Comparison of ENCODE assay signal across 1 cellular context in genomic region chr11:62548545-62549335, GRCh38.
A peak's percentile ranks its signal among the peaks of the same experiment; 100 is the strongest.
TF ChIP-seq lines count a peak whose summit lies in the region.

No MANE protein-coding gene starts in this region.

TF ChIP-seq in HepG2, 621 proteins besides CTCF, POLR2A, EP300 and RAD21 (continued from another document and continues in another):
- TF ChIP-seq ZNF276 (CRISPR knock-in tag; IDR thresholded peaks at IDR 0.05; ENCODE audit: low read depth) = 0 out of 2 replicates have a peak, but pooled peaks have one; percentile 44
- TF ChIP-seq E2F2 (CRISPR knock-in tag; IDR thresholded peaks at IDR 0.05; ENCODE audit: borderline replicate concordance) = no peak
- 0 out of 2 replicates have a peak, but pooled peaks have one; percentile 47 for TF ChIP-seq ZMAT3 (CRISPR knock-in tag; conservative IDR thresholded peaks at IDR 0.05)
- no peak for TF ChIP-seq ZNF879 (CRISPR knock-in tag; IDR thresholded peaks at IDR 0.05)
- no peak for TF ChIP-seq HDAC6 (IDR thresholded peaks at IDR 0.05; ENCODE audit: low read depth, low read length)
- no peak for TF ChIP-seq MLXIP (CRISPR knock-in tag; IDR thresholded peaks at IDR 0.05; ENCODE audit: borderline replicate concordance)
- TF ChIP-seq GTF3A (CRISPR knock-in tag; conservative IDR thresholded peaks at IDR 0.05) = no peak
- TF ChIP-seq ZBTB38 (CRISPR knock-in tag; IDR thresholded peaks at IDR 0.05) = no peak
- peak; percentile 77 for TF ChIP-seq PITX1 (CRISPR knock-in tag; IDR thresholded peaks at IDR 0.05)
- no peak for TF ChIP-seq USF2 (IDR thresholded peaks at IDR 0.05; ENCODE audit: low read depth, low read length)
- no peak for TF ChIP-seq USF2 (CRISPR knock-in tag; IDR thresholded peaks at IDR 0.05; ENCODE audit: borderline replicate concordance)
- TF ChIP-seq SP2 (CRISPR knock-in tag; IDR thresholded peaks at IDR 0.05) = no peak
- TF ChIP-seq MLX (CRISPR knock-in tag; IDR thresholded peaks at IDR 0.05) = 0 out of 2 replicates have a peak, but pooled peaks have one; percentile 30
- TF ChIP-seq SRSF4 (IDR thresholded peaks at IDR 0.05; ENCODE audit: low read depth, low read length, poor library complexity, severe bottlenecking) = no peak
- peak; percentile 75; the same call in 1 of the 2 replicates for TF ChIP-seq IRF2 (CRISPR knock-in tag; IDR thresholded peaks at IDR 0.05)
- no peak for TF ChIP-seq ZNF784 (CRISPR knock-in tag; IDR thresholded peaks at IDR 0.05; ENCODE audit: borderline replicate concordance)
- TF ChIP-seq GABPB1 (CRISPR knock-in tag; IDR thresholded peaks at IDR 0.05) = no peak; the same call in 1 of the 2 replicates
- TF ChIP-seq ZNF678 (CRISPR knock-in tag; IDR thresholded peaks at IDR 0.05) = no peak
- TF ChIP-seq SYNCRIP (IDR thresholded peaks at IDR 0.05; ENCODE audit: insufficient read depth, low read depth, low read length) = no peak
- TF ChIP-seq REL (CRISPR knock-in tag; conservative IDR thresholded peaks at IDR 0.05) = no peak
- TF ChIP-seq FOXM1 (CRISPR knock-in tag; IDR thresholded peaks at IDR 0.05) = no peak
- TF ChIP-seq NAIF1 (CRISPR knock-in tag; IDR thresholded peaks at IDR 0.05; ENCODE audit: borderline replicate concordance) = no peak
- TF ChIP-seq ZNF770 (CRISPR knock-in tag; IDR thresholded peaks at IDR 0.05) = no peak
- TF ChIP-seq SMYD3 (CRISPR knock-in tag; IDR thresholded peaks at IDR 0.05) = no peak
- TF ChIP-seq JUND (CRISPR knock-in tag; IDR thresholded peaks at IDR 0.05) = no peak
- no peak for TF ChIP-seq ATF2 (CRISPR knock-in tag; IDR thresholded peaks at IDR 0.05)
- TF ChIP-seq DRAP1 (CRISPR knock-in tag; IDR thresholded peaks at IDR 0.05) = peak; percentile 46; the same call in 1 of the 2 replicates
- no peak for TF ChIP-seq ZBTB40 (IDR thresholded peaks at IDR 0.05)
- no peak; the same call in 1 of the 2 replicates for TF ChIP-seq ZBTB40 (CRISPR knock-in tag; IDR thresholded peaks at IDR 0.05)
